Comparison of ENCODE assay signal across 23 cellular contexts in the genomic region with DNA sequence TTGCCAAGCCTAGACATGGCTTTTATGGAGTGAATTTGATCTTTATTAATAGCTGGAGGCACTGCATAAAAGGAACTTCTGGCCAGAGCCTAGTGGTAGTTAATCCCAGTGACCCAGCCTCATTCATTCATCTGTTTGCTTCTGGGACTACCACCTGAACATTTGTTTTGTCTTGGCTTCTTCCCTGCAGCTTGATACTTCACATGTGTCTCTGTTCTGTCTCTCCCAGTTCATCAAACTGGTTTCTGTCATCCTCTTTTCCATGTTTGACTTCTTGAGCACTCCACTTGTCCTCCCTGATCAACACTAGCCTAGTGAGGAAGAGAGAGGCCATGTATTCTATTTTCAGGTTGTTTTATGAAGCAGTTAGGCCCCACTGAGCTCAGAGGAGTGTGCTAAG.
"Had no signal": no experiment of that assay in that cellular context is flagged by ENCODE, and none has a peak within 500 bp of the region (broad histone marks: within the 10 kb centered on the region; RNA-seq: fewer than 3 reads in every experiment).

No MANE protein-coding gene starts in this region.

- H3K27ac Mint-ChIP-seq: dendritic cell treated with granulocyte-macrophage colony-stimulating factor and Interleukin-4, amounts not matched to agents 40 ng/mL and 50 ng/mL, for 4 days; effector memory CD8-positive, alpha-beta T cell; immature natural killer cell; memory B cell; naive thymus-derived CD4-positive, alpha-beta T cell had no signal

- H3K79me2 ChIP-seq: hepatocyte had no signal

- ATAC-seq: effector memory CD8-positive, alpha-beta T cell; foreskin keratinocyte; gastroesophageal sphincter; heart left ventricle; left cardiac atrium; left lung; left ventricle myocardium superior; lower lobe of right lung; naive thymus-derived CD4-positive, alpha-beta T cell had no signal

- H2AFZ ChIP-seq: hepatocyte had no signal

- H3K27me3 Mint-ChIP-seq: dendritic cell treated with granulocyte-macrophage colony-stimulating factor and Interleukin-4, amounts not matched to agents 40 ng/mL and 50 ng/mL, for 4 days; effector memory CD8-positive, alpha-beta T cell; memory B cell; naive thymus-derived CD4-positive, alpha-beta T cell had no signal

- H3K9me3 Mint-ChIP-seq: dendritic cell treated with granulocyte-macrophage colony-stimulating factor and Interleukin-4, amounts not matched to agents 40 ng/mL and 50 ng/mL, for 4 days had no signal

- H3K4me1 Mint-ChIP-seq: immature natural killer cell; memory B cell; naive thymus-derived CD4-positive, alpha-beta T cell had no signal

- H3K4me2 ChIP-seq: hepatocyte had no signal

- H3K4me3 Mint-ChIP-seq: dendritic cell treated with granulocyte-macrophage colony-stimulating factor and Interleukin-4, amounts not matched to agents 40 ng/mL and 50 ng/mL, for 4 days; effector memory CD8-positive, alpha-beta T cell; immature natural killer cell; memory B cell; naive thymus-derived CD4-positive, alpha-beta T cell had no signal

- H3K36me3 Mint-ChIP-seq: immature natural killer cell; memory B cell; naive thymus-derived CD4-positive, alpha-beta T cell had no signal

- DNase-seq: colonic mucosa; cortex of kidney; effector CD8-positive, alpha-beta T cell; effector memory CD8-positive, alpha-beta T cell; foreskin keratinocyte; heart left ventricle; hypothalamus; immature natural killer cell; islet precursor cell; kidney; kidney glomerular epithelial cell; left cardiac atrium; left lung; left ventricle myocardium superior; lower lobe of right lung; mesendoderm; midbrain; naive thymus-derived CD4-positive, alpha-beta T cell had no signal

- H3K27me3 ChIP-seq: colonic mucosa, esophagus muscularis mucosa, foreskin keratinocyte, gastroesophageal sphincter, heart left ventricle, hepatocyte, left lung had no signal

- H3K27ac ChIP-seq: colonic mucosa, esophagus muscularis mucosa, foreskin keratinocyte, gastroesophageal sphincter, heart left ventricle, hepatocyte, left lung, lower lobe of right lung had no signal

- H3K9me3 ChIP-seq: colonic mucosa, gastroesophageal sphincter, left lung, lower lobe of right lung had no signal

- H3K4me3 ChIP-seq: colonic mucosa, esophagus muscularis mucosa, gastroesophageal sphincter, heart left ventricle, hepatocyte, left lung, lower lobe of right lung had no signal

- H3K36me3 ChIP-seq: colonic mucosa, esophagus muscularis mucosa, gastroesophageal sphincter, heart left ventricle, left lung, lower lobe of right lung had no signal

- H3K4me1 ChIP-seq: colonic mucosa, esophagus muscularis mucosa, foreskin keratinocyte, gastroesophageal sphincter, heart left ventricle, left lung, lower lobe of right lung had no signal
